1 cellular context compared by ENCODE assay signal in the genomic region with DNA sequence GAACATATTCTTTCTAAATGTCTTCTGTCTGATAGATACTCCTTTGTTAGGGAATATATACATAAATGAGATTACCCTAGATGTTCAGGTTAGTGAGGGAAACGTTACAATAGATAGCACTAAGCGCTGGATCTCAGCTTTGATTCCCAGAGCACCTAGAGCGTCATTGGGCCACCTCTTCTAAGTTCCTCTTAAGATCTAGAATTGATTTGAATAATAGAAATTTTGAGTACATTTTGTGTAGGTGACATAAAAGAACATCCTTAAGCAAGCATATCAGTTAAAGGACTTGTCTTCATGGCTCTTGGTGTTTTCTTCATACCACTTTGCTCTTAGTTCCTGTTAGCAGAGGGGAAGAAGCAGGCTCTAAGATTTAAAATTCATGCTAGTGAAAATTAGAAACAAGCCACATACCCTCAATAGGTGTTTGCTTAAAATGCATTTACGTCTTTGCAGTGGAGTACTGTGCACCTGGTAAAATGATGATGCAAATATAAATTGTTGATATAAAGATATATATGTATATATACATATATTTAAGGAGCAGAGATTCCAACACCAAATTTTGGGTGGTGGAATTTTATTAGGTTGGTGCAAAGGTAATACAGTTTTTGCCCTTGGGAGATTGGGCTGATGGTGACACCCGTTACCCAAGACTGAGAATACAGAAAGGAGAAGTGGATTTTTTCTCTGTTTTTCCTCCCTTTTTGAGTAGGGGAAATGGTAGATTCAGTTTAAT.
TF ChIP-seq lines count a peak whose summit lies in the region.

No MANE protein-coding gene starts in this region.

TF ChIP-seq in GM12878, 131 proteins besides CTCF, POLR2A, EP300 and RAD21:
- TF ChIP-seq LARP7 (IDR thresholded peaks at IDR 0.05) = no peak
- TF ChIP-seq SPI1 (IDR thresholded peaks at IDR 0.05; ENCODE audit: borderline replicate concordance, insufficient read depth, low read depth, low read length) = peak; percentile 85; the same call in 1 of the 2 replicates
